In the genomic region with DNA sequence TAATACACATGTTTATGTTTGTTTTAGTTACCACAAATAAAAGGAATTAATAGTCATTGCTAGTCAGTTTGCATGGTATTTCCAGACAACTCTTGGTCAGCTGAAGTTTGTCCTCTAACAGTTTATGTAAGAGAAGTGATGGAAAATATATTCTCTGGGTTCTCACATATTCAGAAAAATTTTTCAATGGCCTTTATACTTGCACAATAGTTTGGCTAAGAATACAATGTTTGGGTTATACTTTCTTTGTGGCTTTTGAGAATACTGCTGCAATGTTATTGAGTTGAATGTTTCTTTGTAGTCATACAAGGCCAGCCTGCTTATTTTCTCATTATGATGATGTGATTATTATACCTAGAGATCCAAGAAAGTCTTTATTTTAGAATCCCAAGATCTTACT, we compare ENCODE assay signal across 17 cellular contexts.
"Had no signal": no experiment of that assay in that cellular context is flagged by ENCODE, and none has a peak within 500 bp of the region (broad histone marks: within the 10 kb centered on the region; RNA-seq: fewer than 3 reads in every experiment).

No MANE protein-coding gene starts in this region.

- H3K27me3 ChIP-seq: breast epithelium, gastrocnemius medialis, heart left ventricle, spleen, testis, upper lobe of left lung had no signal

- H3K9me3 ChIP-seq: breast epithelium, gastrocnemius medialis, heart left ventricle, lower lobe of right lung, spleen, testis, upper lobe of left lung had no signal

- DNase-seq: activated B cell treated with CpG ODN at 0.5 μM for 24 hours; activated CD4-positive, alpha-beta T cell treated with anti-CD3 and anti-CD28 coated beads, Interleukin-2, amount 10 ng/mL, durations not matched to agents 7 days and 5 days; activated CD8-positive, alpha-beta memory T cell treated with anti-CD3 and anti-CD28 coated beads, Interleukin-2, amount 50 U/mL, for 48 hours; activated gamma-delta T cell treated with Interleukin-2 at 50 U/mL for 16 hours; anterior cingulate cortex; erythroblast; gastrocnemius medialis; heart left ventricle; immature natural killer cell; left cardiac atrium; lower lobe of right lung; midbrain; right cardiac atrium; spleen; testis; upper lobe of left lung had no signal

- H3K4me1 ChIP-seq: breast epithelium, gastrocnemius medialis had no signal

- H3K36me3 ChIP-seq: breast epithelium, gastrocnemius medialis, heart left ventricle, lower lobe of right lung, spleen, upper lobe of left lung had no signal

- H3K27ac ChIP-seq: breast epithelium, gastrocnemius medialis, heart left ventricle, lower lobe of right lung, spleen, testis, upper lobe of left lung had no signal

- H3K4me3 ChIP-seq: breast epithelium, gastrocnemius medialis, heart left ventricle, lower lobe of right lung, spleen, testis, upper lobe of left lung had no signal
